ENCODE assay signal across 27 cellular contexts in genomic region chr9:136910197-136910900, GRCh38. TPM values are rescaled to one million over a fixed set of nuclear protein-coding genes. Genes with fewer than 3 reads are reported as not detected.
DNase-seq lines count a peak whose midpoint lies in the region; ATAC-seq and TF ChIP-seq lines count a peak whose summit lies in the region.
"Had no signal": no experiment of that assay in that cellular context is flagged by ENCODE, and none has a peak within 500 bp of the region (broad histone marks: within the 10 kb centered on the region; RNA-seq: fewer than 3 reads in every experiment).

No MANE protein-coding gene starts in this region.

- H3K23ac ChIP-seq in IMR-90 (ENCODE audit: low read depth, low read length) (no peak overlapping the region), mesenchymal stem cell (ENCODE audit: low read length in 2 of 2) (no peak overlapping the region)

- no TSS peak for BruUV-seq in IMR-90 (replicated peaks; lab: Mats Ljungman, UMichigan)

- H2AK5ac ChIP-seq in IMR-90 (ENCODE audit: low read depth, low read length) (no peak overlapping the region), mesenchymal stem cell (ENCODE audit: low read length, severe bottlenecking) (no peak overlapping the region)

- peaks cover 11% of the 10 kb centered on the region for H3K4me1 Mint-ChIP-seq in activated CD4-positive, alpha-beta memory T cell treated with anti-CD3 and anti-CD28 coated beads for 36 hours (ENCODE audit: low read depth)
- H3K4me1 Mint-ChIP-seq in activated CD4-positive, alpha-beta memory T cell treated with anti-CD3 and anti-CD28 coated beads, Interleukin-2, amount 10 ng/mL, durations not matched to agents 7 days and 5 days = peaks cover 5% of the 10 kb centered on the region

- H2BK15ac ChIP-seq in IMR-90 (ENCODE audit: low read depth, low read length) (no peak overlapping the region), mesenchymal stem cell (ENCODE audit: low read depth, poor library complexity, severe bottlenecking) (no peak overlapping the region)

- no peak overlapping the region for H4K91ac ChIP-seq in IMR-90 (ENCODE audit: insufficient read depth, low read depth, low read length)
- H4K91ac ChIP-seq in mesenchymal stem cell (ENCODE audit: low read length) = no peak overlapping the region

- TF ChIP-seq CTCF in IMR-90 (conservative IDR thresholded peaks at IDR 0.05; ENCODE audit: low read depth, low read length) (no peak), psoas muscle (IDR thresholded peaks at IDR 0.05) (no peak)

- peak overlapping the region; percentile 40 for H2AK9ac ChIP-seq in IMR-90 (replicated peaks; ENCODE audit: low read depth, low read length, poor library complexity)

- CTCF ChIA-PET in activated CD4-positive, alpha-beta memory T cell treated with anti-CD3 and anti-CD28 coated beads for 36 hours (lab: Charles Lee) = no interaction called here
- CTCF ChIA-PET in activated CD4-positive, alpha-beta memory T cell treated with anti-CD3 and anti-CD28 coated beads, Interleukin-2, amount 10 ng/mL, durations not matched to agents 7 days and 5 days (lab: Charles Lee) = no interaction called here
- CTCF ChIA-PET in IMR-90 (lab: Yijun Ruan, JAX) = no interaction called here

- H3K9me3 ChIP-seq in IMR-90 (ENCODE audit: control insufficient read depth, insufficient read depth, low read length) = no peaks in the 10 kb centered on the region
- no peaks in the 10 kb centered on the region for H3K9me3 ChIP-seq in psoas muscle
- no peaks in the 10 kb centered on the region for H3K9me3 ChIP-seq in mesenchymal stem cell (ENCODE audit: control insufficient read depth, low read length)
- H3K9me3 ChIP-seq: Caco-2 had no signal

- 100% methylated on average over 2 of the region's 12 CpGs; no CpG with 5 or more reads in 1 of the 2 experiments for WGBS in IMR-90 (ENCODE audit: extremely low coverage in 2 of 2, insufficient read length in 1 of 2), 2 experiments
- 88 to 95% (median 90%) methylated on average over 12 of the region's 12 CpGs for WGBS in psoas muscle, 3 donors
- 98% methylated on average over 11 of the region's 12 CpGs for WGBS in mesenchymal stem cell

- no peaks in the 10 kb centered on the region for H3K9me3 Mint-ChIP-seq in activated CD4-positive, alpha-beta memory T cell treated with anti-CD3 and anti-CD28 coated beads for 36 hours
- H3K9me3 Mint-ChIP-seq in activated CD4-positive, alpha-beta memory T cell treated with anti-CD3 and anti-CD28 coated beads, Interleukin-2, amount 10 ng/mL, durations not matched to agents 7 days and 5 days = no peaks in the 10 kb centered on the region
- H3K9me3 Mint-ChIP-seq: CD8-positive, alpha-beta T cell had no signal

- peaks cover 42% of the 10 kb centered on the region for H3K36me3 Mint-ChIP-seq in activated CD4-positive, alpha-beta memory T cell treated with anti-CD3 and anti-CD28 coated beads for 36 hours
- H3K36me3 Mint-ChIP-seq in activated CD4-positive, alpha-beta memory T cell treated with anti-CD3 and anti-CD28 coated beads, Interleukin-2, amount 10 ng/mL, durations not matched to agents 7 days and 5 days (ENCODE audit: low read depth) = peaks cover 62% of the 10 kb centered on the region

- H3K4me1 ChIP-seq in IMR-90 (ENCODE audit: control insufficient read depth, insufficient read depth, low read length) (no peaks in the 10 kb centered on the region), psoas muscle (no peaks in the 10 kb centered on the region), mesenchymal stem cell (ENCODE audit: control insufficient read depth, insufficient read depth, low read depth, low read length) (peaks cover 1% of the 10 kb centered on the region)
- H3K4me1 ChIP-seq: Caco-2 had no signal

- no peaks in the 10 kb centered on the region for H3K9me1 ChIP-seq in IMR-90 (ENCODE audit: insufficient read depth, low read length)

- H3K79me1 ChIP-seq in IMR-90 (ENCODE audit: low read depth in 1 of 2, low read length in 2 of 2) (peaks cover 5 to 14% of the 10 kb centered on the region in 2 experiments; a peak in 1 of 4 replicates), mesenchymal stem cell (replicated peaks; ENCODE audit: low read length, poor library complexity, severe bottlenecking) (peaks cover 43% of the 10 kb centered on the region)

- H3K14ac ChIP-seq in IMR-90 (replicated peaks; ENCODE audit: low read depth, low read length) (no peak overlapping the region), mesenchymal stem cell (ENCODE audit: low read length in 2 of 2) (no peak overlapping the region)

- H2BK20ac ChIP-seq in IMR-90 (ENCODE audit: low read depth, low read length) = no peak overlapping the region

- dilution Hi-C loops in IMR-90 (cut with HindIII; ENCODE audit: low sequenced_read_pairs, unreplicated experiment) = no loop called here

- no peak overlapping the region for H3K4me3 Mint-ChIP-seq in activated CD4-positive, alpha-beta memory T cell treated with anti-CD3 and anti-CD28 coated beads for 36 hours
- no peak overlapping the region for H3K4me3 Mint-ChIP-seq in activated CD4-positive, alpha-beta memory T cell treated with anti-CD3 and anti-CD28 coated beads, Interleukin-2, amount 10 ng/mL, durations not matched to agents 7 days and 5 days
- H3K4me3 Mint-ChIP-seq: B cell; CD8-positive, alpha-beta T cell had no signal

- H4K8ac ChIP-seq in IMR-90 (ENCODE audit: low read depth in 2 of 2, low read length in 2 of 2) = no peak overlapping the region
- no peak overlapping the region for H4K8ac ChIP-seq in mesenchymal stem cell (ENCODE audit: low read length)

- POLR2A ChIA-PET in activated CD4-positive, alpha-beta memory T cell treated with anti-CD3 and anti-CD28 coated beads for 36 hours (lab: Charles Lee) = no interaction called here
- POLR2A ChIA-PET in activated CD4-positive, alpha-beta memory T cell treated with anti-CD3 and anti-CD28 coated beads, Interleukin-2, amount 10 ng/mL, durations not matched to agents 7 days and 5 days (lab: Charles Lee) = no interaction called here
- POLR2A ChIA-PET in IMR-90 (lab: Charles Lee; ENCODE audit: unreplicated experiment) = no interaction called here

- no peaks in the 10 kb centered on the region for H3K27me3 Mint-ChIP-seq in activated CD4-positive, alpha-beta memory T cell treated with anti-CD3 and anti-CD28 coated beads for 36 hours
- H3K27me3 Mint-ChIP-seq in activated CD4-positive, alpha-beta memory T cell treated with anti-CD3 and anti-CD28 coated beads, Interleukin-2, amount 10 ng/mL, durations not matched to agents 7 days and 5 days = no peaks in the 10 kb centered on the region
- H3K27me3 Mint-ChIP-seq: B cell had no signal

- ATAC-seq in IMR-90 (ENCODE audit: low read depth) (no peak), left colon (peak; percentile 20), psoas muscle (no peak), HG02798 (IDR thresholded peaks at IDR 0.05; ENCODE audit: poor library complexity, unreplicated experiment) (no peak)
- ATAC-seq: CD8-positive, alpha-beta T cell had no signal

- H3K4me2 ChIP-seq in IMR-90 (ENCODE audit: low read depth, low read length) (no peak overlapping the region), mesenchymal stem cell (ENCODE audit: low read length, poor library complexity, severe bottlenecking) (no peak overlapping the region)

- H3K9ac ChIP-seq in IMR-90 (ENCODE audit: low read depth, low read length) (no peak overlapping the region), mesenchymal stem cell (ENCODE audit: low read length) (no peak overlapping the region)

- H3K27ac Mint-ChIP-seq in activated CD4-positive, alpha-beta memory T cell treated with anti-CD3 and anti-CD28 coated beads for 36 hours = peak overlapping the region; percentile 43
- no peak overlapping the region for H3K27ac Mint-ChIP-seq in activated CD4-positive, alpha-beta memory T cell treated with anti-CD3 and anti-CD28 coated beads, Interleukin-2, amount 10 ng/mL, durations not matched to agents 7 days and 5 days
- H3K27ac Mint-ChIP-seq: B cell; CD8-positive, alpha-beta T cell had no signal

- TF ChIP-seq RAD21 in IMR-90 (IDR thresholded peaks at IDR 0.05; ENCODE audit: low read length) = no peak

- no peak overlapping the region for H3K27ac ChIP-seq in IMR-90 (ENCODE audit: insufficient read depth, low read length)
- peak overlapping the region; percentile 41 for H3K27ac ChIP-seq in psoas muscle
- H3K27ac ChIP-seq in mesenchymal stem cell (ENCODE audit: low read length, poor library complexity, severe bottlenecking) = no peak overlapping the region
- H3K27ac ChIP-seq: 22Rv1, C4-2B, HL-60 had no signal

- H3K4me3 ChIP-seq in IMR-90 (ENCODE audit: insufficient read depth, low read depth, low read length) (no peak overlapping the region), psoas muscle (no peak overlapping the region), mesenchymal stem cell (ENCODE audit: insufficient read depth in 1 of 2, low read depth in 1 of 2, low read length in 2 of 2) (no peak overlapping the region)

- no peak overlapping the region for H2BK12ac ChIP-seq in mesenchymal stem cell (ENCODE audit: low read length in 2 of 2)

- in situ Hi-C loops in IMR-90 (cut with MboI; ENCODE audit: low sequenced_read_pairs) = no loop called here

- H2BK120ac ChIP-seq in IMR-90 (ENCODE audit: low read depth, low read length) = no peak overlapping the region
- no peak overlapping the region for H2BK120ac ChIP-seq in mesenchymal stem cell (ENCODE audit: low read depth, low read length)

- H4K5ac ChIP-seq in IMR-90 (ENCODE audit: low read depth, low read length) = no peak overlapping the region

- no peak for TF ChIP-seq POLR2A in IMR-90 (IDR thresholded peaks at IDR 0.05; ENCODE audit: low read depth, low read length)

- H3K56ac ChIP-seq in IMR-90 (ENCODE audit: extremely low read depth, insufficient read depth, low read length) = no peak overlapping the region

- no peaks in the 10 kb centered on the region for H4K20me1 ChIP-seq in IMR-90 (ENCODE audit: insufficient read depth, low read length)

- DNase-seq in activated CD4-positive, alpha-beta memory T cell treated with anti-CD3 and anti-CD28 coated beads for 36 hours = no peak
- DNase-seq in activated CD4-positive, alpha-beta memory T cell treated with anti-CD3 and anti-CD28 coated beads, Interleukin-2, amount 10 ng/mL, durations not matched to agents 7 days and 5 days = no peak
- DNase-seq in IMR-90 (no peak), left colon (no peak), psoas muscle (no peak), inferior parietal cortex (ENCODE audit: extremely low spot score) (no peak), mesenchymal stem cell (no peak)
- DNase-seq: Caco-2; CD8-positive, alpha-beta T cell; DMS 273 treated with DMSO at 0.1 percent for 48 hours; DMS79; EL; GDM1; HCEC 1CT; NCI-H1048; NCI-H1417; NCI-H1694; NCI-H2081; NCI-H2227 treated with DMSO at 0.1 percent for 48 hours; NCI-H526 treated with DMSO at 0.1 percent for 48 hours; SHP77 treated with DMSO at 0.1 percent for 48 hours had no signal

- H3K27me3 ChIP-seq in IMR-90 (ENCODE audit: control insufficient read depth, insufficient read depth, low read length) (no peaks in the 10 kb centered on the region), psoas muscle (ENCODE audit: insufficient read depth in 3 of 3, low read length in 2 of 3) (no peaks in the 10 kb centered on the region), mesenchymal stem cell (ENCODE audit: control insufficient read depth in 1 of 2, insufficient read depth in 1 of 2, low read length in 2 of 2) (no peaks in the 10 kb centered on the region)

- no peak overlapping the region for H3K18ac ChIP-seq in IMR-90 (ENCODE audit: low read depth, low read length)
- H3K18ac ChIP-seq in mesenchymal stem cell (ENCODE audit: low read depth in 1 of 2, low read length in 2 of 2) = no peak overlapping the region

- no peak overlapping the region for H2BK5ac ChIP-seq in IMR-90 (ENCODE audit: low read depth, low read length, poor library complexity, severe bottlenecking)
- H2BK5ac ChIP-seq in mesenchymal stem cell (ENCODE audit: low read depth, low read length, poor library complexity, severe bottlenecking) = no peak overlapping the region

- H2AFZ ChIP-seq in IMR-90 (replicated peaks; ENCODE audit: low read length, poor library complexity) = no peak overlapping the region
- no peak overlapping the region for H2AFZ ChIP-seq in mesenchymal stem cell (ENCODE audit: low read depth, low read length)

- H3K4ac ChIP-seq in IMR-90 (ENCODE audit: low read depth, low read length) (no peak overlapping the region), mesenchymal stem cell (ENCODE audit: low read depth in 1 of 2, low read length in 2 of 2) (no peak overlapping the region)

- peaks cover 30% of the 10 kb centered on the region for H3K36me3 ChIP-seq in IMR-90 (ENCODE audit: control insufficient read depth, insufficient read depth, low read length)
- peaks cover 0 to 82% of the 10 kb centered on the region in 2 donors for H3K36me3 ChIP-seq in psoas muscle (ENCODE audit: insufficient read depth in 1 of 2, low read depth in 1 of 2)
- H3K36me3 ChIP-seq in mesenchymal stem cell (ENCODE audit: control insufficient read depth in 1 of 2, insufficient read depth in 2 of 2, low read depth in 1 of 2, low read length in 2 of 2) = peaks cover 35 to 54% of the 10 kb centered on the region in 2 experiments

- intact Hi-C loops in activated CD4-positive, alpha-beta memory T cell treated with anti-CD3 and anti-CD28 coated beads for 36 hours (cut with micrococcal nuclease) = no loop called here
- intact Hi-C loops in IMR-90 (cut with micrococcal nuclease) (no loop called here), left colon (cut with DNase I, micrococcal nuclease) (no loop called here), psoas muscle (cut with DNase I) (no loop called here)

RNA-seq across cellular contexts. Expression of gene TRAF2, which starts 24.0 kb away (rescaled TPM):
- total RNA-seq in activated CD4-positive, alpha-beta memory T cell treated with anti-CD3 and anti-CD28 coated beads for 36 hours = 10 to 100 TPM; 40.0 to 41.4 TPM
- total RNA-seq in activated CD4-positive, alpha-beta memory T cell treated with anti-CD3 and anti-CD28 coated beads, Interleukin-2, amount 10 ng/mL, durations not matched to agents 7 days and 5 days = 10 to 100 TPM; 43.6 to 45.7 TPM
- total RNA-seq in IMR-90 (2012; rRNA removed) (5.8 and 6.6 TPM in 2 replicates), left colon (10 to 100 TPM; 23.7 to 25.3 TPM), psoas muscle (10 to 100 TPM in 2 of 4 donors, 1 to 10 TPM in 2; 5.4 to 13.2 (median 9.4) TPM)
- polyA plus RNA-seq in IMR-90 (2012; rRNA removed) (12.0 and 12.9 TPM in 2 replicates), psoas muscle (10 to 100 TPM in 2 of 3 donors, 1 to 10 TPM in 1; 8.6 to 15.9 (median 11.1) TPM)
- 11.5 and 13.1 TPM in 2 replicates for polyA plus RNA-seq in IMR-90 (2012; cell fraction: cytosol; rRNA removed)
- 21.4 and 48.2 TPM in 2 replicates for polyA plus RNA-seq in IMR-90 (2012; cell fraction: nucleus; rRNA removed; ENCODE audit: low replicate concordance)
- polyA plus RNA-seq in mesenchymal stem cell (2013, experiment 1 of 2) = 5.3 TPM
- polyA plus RNA-seq in mesenchymal stem cell (2013, experiment 2 of 2) = 4.8 TPM

RNA-seq across cellular contexts. Expression of gene FBXW5, which starts 34.2 kb away (rescaled TPM):
- 10 to 100 TPM; 66.8 to 69.4 TPM for total RNA-seq in activated CD4-positive, alpha-beta memory T cell treated with anti-CD3 and anti-CD28 coated beads for 36 hours
- 100 to 1,000 TPM; 118 to 119 TPM for total RNA-seq in activated CD4-positive, alpha-beta memory T cell treated with anti-CD3 and anti-CD28 coated beads, Interleukin-2, amount 10 ng/mL, durations not matched to agents 7 days and 5 days
- total RNA-seq in IMR-90 (2012; rRNA removed) = 65.1 and 72.2 TPM in 2 replicates
- polyA plus RNA-seq in IMR-90 (2012; rRNA removed) = 80.2 and 95.4 TPM in 2 replicates
- 49.2 and 116 TPM in 2 replicates for polyA plus RNA-seq in IMR-90 (2012; cell fraction: cytosol; rRNA removed)
- polyA plus RNA-seq in IMR-90 (2012; cell fraction: nucleus; rRNA removed; ENCODE audit: low replicate concordance) = 316 and 1,080 TPM in 2 replicates
- 100 to 1,000 TPM; 167 to 195 TPM for total RNA-seq in left colon
- 100 to 1,000 TPM; 135 to 236 (median 171) TPM for total RNA-seq in psoas muscle
- 100 to 1,000 TPM; 202 to 261 (median 213) TPM for polyA plus RNA-seq in psoas muscle
- 58.2 TPM for polyA plus RNA-seq in mesenchymal stem cell (2013, experiment 1 of 2)
- 59.5 TPM for polyA plus RNA-seq in mesenchymal stem cell (2013, experiment 2 of 2)

RNA-seq across cellular contexts. Expression of gene C8G, which starts 34.7 kb away (rescaled TPM):
- total RNA-seq in activated CD4-positive, alpha-beta memory T cell treated with anti-CD3 and anti-CD28 coated beads for 36 hours = under 1 TPM; 0.90 to 0.94 TPM
- total RNA-seq in activated CD4-positive, alpha-beta memory T cell treated with anti-CD3 and anti-CD28 coated beads, Interleukin-2, amount 10 ng/mL, durations not matched to agents 7 days and 5 days = 1 to 10 TPM; 1.5 to 3.2 TPM
- total RNA-seq in IMR-90 (2012; rRNA removed) = not detected in 2 replicates
- polyA plus RNA-seq in IMR-90 (2012; rRNA removed) = 0.37 and 0.80 TPM in 2 replicates
- polyA plus RNA-seq in IMR-90 (2012; cell fraction: cytosol; rRNA removed) = 0.35 TPM in 1 of 2 replicates, not detected in the other
- 3.0 and 9.7 TPM in 2 replicates for polyA plus RNA-seq in IMR-90 (2012; cell fraction: nucleus; rRNA removed; ENCODE audit: low replicate concordance)
- 1 to 10 TPM; 3.9 to 8.3 TPM for total RNA-seq in left colon
- 1 to 10 TPM; 1.7 to 7.9 (median 5.9) TPM for total RNA-seq in psoas muscle
- polyA plus RNA-seq in psoas muscle = 1 to 10 TPM; 3.4 to 6.0 (median 4.5) TPM
- 0.55 TPM for polyA plus RNA-seq in mesenchymal stem cell (2013, experiment 1 of 2)
- polyA plus RNA-seq in mesenchymal stem cell (2013, experiment 2 of 2) = 0.55 TPM
- total RNA-seq: CD8-positive, alpha-beta T cell; NCI-H460 had no signal

RNA-seq across cellular contexts. Expression of gene LCN12, which starts 41.7 kb away (rescaled TPM):
- 1 to 10 TPM; 1.6 to 2.1 TPM for total RNA-seq in activated CD4-positive, alpha-beta memory T cell treated with anti-CD3 and anti-CD28 coated beads for 36 hours
- total RNA-seq in activated CD4-positive, alpha-beta memory T cell treated with anti-CD3 and anti-CD28 coated beads, Interleukin-2, amount 10 ng/mL, durations not matched to agents 7 days and 5 days = 1 to 10 TPM; 2.5 to 2.9 TPM
- not detected in 2 replicates for total RNA-seq in IMR-90 (2012; rRNA removed)
- polyA plus RNA-seq in IMR-90 (2012; rRNA removed) = 0.12 TPM in 1 of 2 replicates, not detected in the other
- polyA plus RNA-seq in IMR-90 (2012; cell fraction: cytosol; rRNA removed) = not detected in 2 replicates
- polyA plus RNA-seq in IMR-90 (2012; cell fraction: nucleus; rRNA removed; ENCODE audit: low replicate concordance) = 1.7 and 4.3 TPM in 2 replicates
- 10 to 100 TPM in 1 of 2 donors, 1 to 10 TPM in 1; 8.5 to 10.2 TPM for total RNA-seq in left colon
- 1 to 10 TPM in 1 of 4 donors, under 1 TPM in 2, not detected in 1; 0.38 to 1.5 (median 0.48) TPM for total RNA-seq in psoas muscle
- polyA plus RNA-seq in psoas muscle = under 1 TPM; 0.06 to 0.17 (median 0.13) TPM
- polyA plus RNA-seq in mesenchymal stem cell (2013, experiment 1 of 2) = 0.07 TPM
- 0.07 TPM for polyA plus RNA-seq in mesenchymal stem cell (2013, experiment 2 of 2)

RNA-seq across cellular contexts. Expression of gene EDF1, which starts 44.2 kb away (rescaled TPM):
- total RNA-seq in activated CD4-positive, alpha-beta memory T cell treated with anti-CD3 and anti-CD28 coated beads for 36 hours = 100 to 1,000 TPM; 302 to 311 TPM
- total RNA-seq in activated CD4-positive, alpha-beta memory T cell treated with anti-CD3 and anti-CD28 coated beads, Interleukin-2, amount 10 ng/mL, durations not matched to agents 7 days and 5 days = 100 to 1,000 TPM; 301 to 316 TPM
- total RNA-seq in IMR-90 (2012; rRNA removed) (279 and 538 TPM in 2 replicates), left colon (100 to 1,000 TPM; 434 to 466 TPM), psoas muscle (100 to 1,000 TPM; 254 to 371 (median 331) TPM)
- polyA plus RNA-seq in IMR-90 (2012; rRNA removed) (701 and 703 TPM in 2 replicates), psoas muscle (100 to 1,000 TPM; 241 to 534 (median 365) TPM)
- 514 and 713 TPM in 2 replicates for polyA plus RNA-seq in IMR-90 (2012; cell fraction: cytosol; rRNA removed)
- polyA plus RNA-seq in IMR-90 (2012; cell fraction: nucleus; rRNA removed; ENCODE audit: low replicate concordance) = 248 and 634 TPM in 2 replicates
- 391 TPM for polyA plus RNA-seq in mesenchymal stem cell (2013, experiment 1 of 2)
- 389 TPM for polyA plus RNA-seq in mesenchymal stem cell (2013, experiment 2 of 2)
